ENCODE assay signal across 34 cellular contexts in genomic region chr16:54521327-54521726, GRCh38.
"Had no signal": no experiment of that assay in that cellular context is flagged by ENCODE, and none has a peak within 500 bp of the region (broad histone marks: within the 10 kb centered on the region; RNA-seq: fewer than 3 reads in every experiment).

No MANE protein-coding gene starts in this region.

- DNase-seq: Karpas-422, Kasumi-1, MG63, MM.1S, MV-4-11, NCI-H1048, NCI-H1092, NCI-H1092 treated with DMSO at 0.1 percent for 48 hours, NCI-H1105, NCI-H1105 treated with DMSO at 0.1 percent for 48 hours, NCI-H1417, NCI-H1417 treated with DMSO at 0.1 percent for 48 hours, NCI-H1436, NCI-H1436 treated with DMSO at 0.1 percent for 48 hours, NCI-H146, NCI-H1694, NCI-H1694 treated with DMSO at 0.1 percent for 48 hours, NCI-H187, NCI-H187 treated with DMSO at 0.1 percent for 48 hours, NCI-H1930, NCI-H2029, NCI-H2029 treated with DMSO at 0.1 percent for 48 hours, NCI-H2081, NCI-H2081 treated with DMSO at 0.1 percent for 48 hours, NCI-H2107, NCI-H2171, NCI-H2171 treated with DMSO at 0.1 percent for 48 hours, NCI-H2227 treated with DMSO at 0.1 percent for 48 hours, NCI-H226, NCI-H345, NCI-H446, NCI-H510A, NCI-H510A treated with DMSO at 0.1 percent for 48 hours had no signal

- H3K4me2 ChIP-seq: KMS-11 had no signal

- H3K27ac ChIP-seq: KMS-11 had no signal

- H3K4me3 ChIP-seq: MG63 had no signal

- H3K9ac ChIP-seq: KMS-11 had no signal

- H3K36me3 ChIP-seq: MG63 had no signal

- H3K27me3 ChIP-seq: MG63 had no signal
